1 cellular context compared by ENCODE assay signal in the genomic region with DNA sequence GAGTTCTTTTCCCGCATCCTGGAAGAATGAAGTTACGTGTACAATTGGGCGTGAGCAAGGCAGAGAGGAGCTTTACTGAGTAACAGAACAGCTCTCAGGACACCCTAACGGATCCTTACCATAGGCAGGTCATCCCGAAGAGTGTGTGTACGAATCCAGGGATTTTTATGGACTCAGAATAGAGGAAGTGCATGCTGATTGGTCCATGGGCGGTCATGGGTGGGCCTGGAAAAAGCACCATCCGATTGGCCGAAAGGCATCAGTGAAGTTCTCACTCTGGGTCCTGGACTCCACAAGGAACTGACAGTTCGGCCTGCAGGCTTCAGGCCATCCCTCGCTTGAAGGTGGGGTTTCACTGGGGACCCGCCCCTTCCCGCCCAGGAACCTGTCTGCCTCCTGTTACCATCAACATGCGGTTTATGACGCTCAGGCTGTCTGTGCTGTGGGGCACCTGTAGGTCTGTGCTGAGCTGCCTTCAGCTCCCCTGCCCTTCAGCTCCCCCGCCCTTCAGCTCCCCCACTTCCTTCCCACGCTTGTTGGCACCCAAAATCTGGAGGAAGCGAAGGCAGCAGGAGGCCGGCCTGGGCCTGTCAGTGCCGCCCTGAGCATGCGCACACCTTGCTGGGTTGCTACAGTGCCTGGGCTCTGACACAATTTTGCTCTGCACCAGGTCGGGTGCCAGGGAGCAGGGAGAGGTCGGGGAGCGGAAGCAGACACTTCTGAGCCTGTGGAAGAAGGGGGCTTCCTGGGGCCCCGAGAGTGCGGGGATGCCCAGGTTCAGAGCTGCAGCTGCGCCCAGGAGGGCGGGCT.
TF ChIP-seq lines count a peak whose summit lies in the region.

No MANE protein-coding gene starts in this region.

TF ChIP-seq in K562, 482 proteins besides CTCF, POLR2A, EP300 and RAD21 (continued from another document and continues in another):
- TF ChIP-seq ZNF133 (CRISPR knock-in tag; IDR thresholded peaks at IDR 0.05) (no peak), PCBP1 (IDR thresholded peaks at IDR 0.05; ENCODE audit: low read depth, low read length, poor library complexity, severe bottlenecking) (no peak), MXD1 (CRISPR knock-in tag; IDR thresholded peaks at IDR 0.05; ENCODE audit: borderline replicate concordance, poor library complexity, severe bottlenecking) (no peak), RBBP5 (IDR thresholded peaks at IDR 0.05; ENCODE audit: borderline replicate concordance, insufficient read depth, low read length, poor library complexity, severe bottlenecking) (no peak), MBD2 (IDR thresholded peaks at IDR 0.05; ENCODE audit: borderline replicate concordance, low read depth) (peak; percentile 60; the same call in 1 of the 2 replicates), PHB (CRISPR knock-in tag; IDR thresholded peaks at IDR 0.05) (no peak), PTRF (tag; IDR thresholded peaks at IDR 0.05) (no peak), DNMT1 (IDR thresholded peaks at IDR 0.05) (no peak), IFI16 (CRISPR knock-in tag; IDR thresholded peaks at IDR 0.05) (no peak), ZNF668 (CRISPR knock-in tag; IDR thresholded peaks at IDR 0.05) (no peak), SUPT5H (IDR thresholded peaks at IDR 0.05) (peak; percentile 97), ZBTB26 (CRISPR knock-in tag; IDR thresholded peaks at IDR 0.05) (no peak), ZBTB7A (IDR thresholded peaks at IDR 0.05; ENCODE audit: borderline replicate concordance, control insufficient read depth, low read depth, low read length) (no peak), ZNF134 (CRISPR knock-in tag; conservative IDR thresholded peaks at IDR 0.05) (peak; percentile 86), ESRRA (IDR thresholded peaks at IDR 0.05; ENCODE audit: borderline replicate concordance, low read depth) (peak; percentile 36; the same call in 1 of the 2 replicates), BRF1 (IDR thresholded peaks at IDR 0.05; ENCODE audit: borderline replicate concordance, extremely low read depth, insufficient read length) (no peak), ZNF408 (CRISPR knock-in tag; IDR thresholded peaks at IDR 0.05; ENCODE audit: low read depth) (no peak), RFX7 (CRISPR knock-in tag; IDR thresholded peaks at IDR 0.05) (no peak), HMG20B (CRISPR knock-in tag; IDR thresholded peaks at IDR 0.05) (no peak), ZNF146 (CRISPR knock-in tag; IDR thresholded peaks at IDR 0.05; ENCODE audit: unreplicated experiment) (no peak), CTBP1 (IDR thresholded peaks at IDR 0.05; ENCODE audit: borderline replicate concordance) (peak; percentile 31; the same call in 1 of the 2 replicates), CBX8 (IDR thresholded peaks at IDR 0.05; ENCODE audit: borderline replicate concordance, extremely low read depth, low read depth, low read length, poor library complexity, severe bottlenecking) (no peak), GTF2A2 (tag; IDR thresholded peaks at IDR 0.05) (no peak), ZNF140 (CRISPR knock-in tag; IDR thresholded peaks at IDR 0.05) (no peak), XRCC3 (IDR thresholded peaks at IDR 0.05) (no peak), RNF219 (CRISPR knock-in tag; IDR thresholded peaks at IDR 0.05) (no peak), ZBTB11 (CRISPR knock-in tag; IDR thresholded peaks at IDR 0.05) (no peak), SRSF1 (IDR thresholded peaks at IDR 0.05; ENCODE audit: low read depth, low read length) (no peak), DDX20 (tag; IDR thresholded peaks at IDR 0.05; ENCODE audit: low read depth) (no peak), SAFB (IDR thresholded peaks at IDR 0.05; ENCODE audit: borderline replicate concordance, low read depth, low read length) (no peak), ZFP30 (CRISPR knock-in tag; IDR thresholded peaks at IDR 0.05; ENCODE audit: borderline replicate concordance) (no peak), GATA2 (CRISPR knock-in tag; IDR thresholded peaks at IDR 0.05) (no peak)
- TF ChIP-seq, protein P1, sequence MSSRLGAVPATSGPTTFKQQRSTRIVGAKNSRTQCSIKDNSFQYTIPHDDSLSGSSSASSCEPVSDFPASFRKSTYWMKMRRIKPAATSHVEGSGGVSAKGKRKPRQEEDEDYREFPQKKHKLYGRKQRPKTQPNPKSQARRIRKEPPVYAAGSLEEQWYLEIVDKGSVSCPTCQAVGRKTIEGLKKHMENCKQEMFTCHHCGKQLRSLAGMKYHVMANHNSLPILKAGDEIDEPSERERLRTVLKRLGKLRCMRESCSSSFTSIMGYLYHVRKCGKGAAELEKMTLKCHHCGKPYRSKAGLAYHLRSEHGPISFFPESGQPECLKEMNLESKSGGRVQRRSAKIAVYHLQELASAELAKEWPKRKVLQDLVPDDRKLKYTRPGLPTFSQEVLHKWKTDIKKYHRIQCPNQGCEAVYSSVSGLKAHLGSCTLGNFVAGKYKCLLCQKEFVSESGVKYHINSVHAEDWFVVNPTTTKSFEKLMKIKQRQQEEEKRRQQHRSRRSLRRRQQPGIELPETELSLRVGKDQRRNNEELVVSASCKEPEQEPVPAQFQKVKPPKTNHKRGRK (tag; IDR thresholded peaks at IDR 0.05): no peak
- TF ChIP-seq, protein P2, sequence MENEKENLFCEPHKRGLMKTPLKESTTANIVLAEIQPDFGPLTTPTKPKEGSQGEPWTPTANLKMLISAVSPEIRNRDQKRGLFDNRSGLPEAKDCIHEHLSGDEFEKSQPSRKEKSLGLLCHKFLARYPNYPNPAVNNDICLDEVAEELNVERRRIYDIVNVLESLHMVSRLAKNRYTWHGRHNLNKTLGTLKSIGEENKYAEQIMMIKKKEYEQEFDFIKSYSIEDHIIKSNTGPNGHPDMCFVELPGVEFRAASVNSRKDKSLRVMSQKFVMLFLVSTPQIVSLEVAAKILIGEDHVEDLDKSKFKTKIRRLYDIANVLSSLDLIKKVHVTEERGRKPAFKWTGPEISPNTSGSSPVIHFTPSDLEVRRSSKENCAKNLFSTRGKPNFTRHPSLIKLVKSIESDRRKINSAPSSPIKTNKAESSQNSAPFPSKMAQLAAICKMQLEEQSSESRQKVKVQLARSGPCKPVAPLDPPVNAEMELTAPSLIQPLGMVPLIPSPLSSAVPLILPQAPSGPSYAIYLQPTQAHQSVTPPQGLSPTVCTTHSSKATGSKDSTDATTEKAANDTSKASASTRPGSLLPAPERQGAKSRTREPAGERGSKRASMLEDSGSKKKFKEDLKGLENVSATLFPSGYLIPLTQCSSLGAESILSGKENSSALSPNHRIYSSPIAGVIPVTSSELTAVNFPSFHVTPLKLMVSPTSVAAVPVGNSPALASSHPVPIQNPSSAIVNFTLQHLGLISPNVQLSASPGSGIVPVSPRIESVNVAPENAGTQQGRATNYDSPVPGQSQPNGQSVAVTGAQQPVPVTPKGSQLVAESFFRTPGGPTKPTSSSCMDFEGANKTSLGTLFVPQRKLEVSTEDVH (IDR thresholded peaks at IDR 0.05; ENCODE audit: low read depth, partially characterized antibody): no peak
- TF ChIP-seq, protein P3, sequence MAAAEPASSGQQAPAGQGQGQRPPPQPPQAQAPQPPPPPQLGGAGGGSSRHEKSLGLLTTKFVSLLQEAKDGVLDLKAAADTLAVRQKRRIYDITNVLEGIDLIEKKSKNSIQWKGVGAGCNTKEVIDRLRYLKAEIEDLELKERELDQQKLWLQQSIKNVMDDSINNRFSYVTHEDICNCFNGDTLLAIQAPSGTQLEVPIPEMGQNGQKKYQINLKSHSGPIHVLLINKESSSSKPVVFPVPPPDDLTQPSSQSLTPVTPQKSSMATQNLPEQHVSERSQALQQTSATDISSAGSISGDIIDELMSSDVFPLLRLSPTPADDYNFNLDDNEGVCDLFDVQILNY (CRISPR knock-in tag; IDR thresholded peaks at IDR 0.05): no peak
- TF ChIP-seq, protein P4, sequence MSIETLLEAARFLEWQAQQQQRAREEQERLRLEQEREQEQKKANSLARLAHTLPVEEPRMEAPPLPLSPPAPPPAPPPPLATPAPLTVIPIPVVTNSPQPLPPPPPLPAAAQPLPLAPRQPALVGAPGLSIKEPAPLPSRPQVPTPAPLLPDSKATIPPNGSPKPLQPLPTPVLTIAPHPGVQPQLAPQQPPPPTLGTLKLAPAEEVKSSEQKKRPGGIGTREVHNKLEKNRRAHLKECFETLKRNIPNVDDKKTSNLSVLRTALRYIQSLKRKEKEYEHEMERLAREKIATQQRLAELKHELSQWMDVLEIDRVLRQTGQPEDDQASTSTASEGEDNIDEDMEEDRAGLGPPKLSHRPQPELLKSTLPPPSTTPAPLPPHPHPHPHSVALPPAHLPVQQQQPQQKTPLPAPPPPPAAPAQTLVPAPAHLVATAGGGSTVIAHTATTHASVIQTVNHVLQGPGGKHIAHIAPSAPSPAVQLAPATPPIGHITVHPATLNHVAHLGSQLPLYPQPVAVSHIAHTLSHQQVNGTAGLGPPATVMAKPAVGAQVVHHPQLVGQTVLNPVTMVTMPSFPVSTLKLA (conservative IDR thresholded peaks at IDR 0.05): peak; percentile 40 to 65; a peak in 3 of 4 replicates
- TF ChIP-seq, protein P5, sequence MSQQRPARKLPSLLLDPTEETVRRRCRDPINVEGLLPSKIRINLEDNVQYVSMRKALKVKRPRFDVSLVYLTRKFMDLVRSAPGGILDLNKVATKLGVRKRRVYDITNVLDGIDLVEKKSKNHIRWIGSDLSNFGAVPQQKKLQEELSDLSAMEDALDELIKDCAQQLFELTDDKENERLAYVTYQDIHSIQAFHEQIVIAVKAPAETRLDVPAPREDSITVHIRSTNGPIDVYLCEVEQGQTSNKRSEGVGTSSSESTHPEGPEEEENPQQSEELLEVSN (IDR thresholded peaks at IDR 0.05; ENCODE audit: borderline replicate concordance in 1 of 2, extremely low read depth in 1 of 2, insufficient read depth in 1 of 2, insufficient read length in 1 of 2, low read depth in 1 of 2, low read length in 1 of 2, poor library complexity in 1 of 2, severe bottlenecking in 1 of 2): peak in 1 of 2 experiments; percentile 77
- TF ChIP-seq, protein P6, sequence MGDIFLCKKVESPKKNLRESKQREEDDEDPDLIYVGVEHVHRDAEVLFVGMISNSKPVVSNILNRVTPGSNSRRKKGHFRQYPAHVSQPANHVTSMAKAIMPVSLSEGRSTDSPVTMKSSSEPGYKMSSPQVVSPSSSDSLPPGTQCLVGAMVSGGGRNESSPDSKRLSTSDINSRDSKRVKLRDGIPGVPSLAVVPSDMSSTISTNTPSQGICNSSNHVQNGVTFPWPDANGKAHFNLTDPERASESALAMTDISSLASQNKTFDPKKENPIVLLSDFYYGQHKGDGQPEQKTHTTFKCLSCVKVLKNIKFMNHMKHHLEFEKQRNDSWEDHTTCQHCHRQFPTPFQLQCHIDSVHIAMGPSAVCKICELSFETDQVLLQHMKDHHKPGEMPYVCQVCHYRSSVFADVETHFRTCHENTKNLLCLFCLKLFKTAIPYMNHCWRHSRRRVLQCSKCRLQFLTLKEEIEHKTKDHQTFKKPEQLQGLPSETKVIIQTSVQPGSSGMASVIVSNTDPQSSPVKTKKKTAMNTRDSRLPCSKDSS (IDR thresholded peaks at IDR 0.05; ENCODE audit: low read depth, partially characterized antibody): no peak
